ENCODE assay signal across 17 cellular contexts in the genomic region with DNA sequence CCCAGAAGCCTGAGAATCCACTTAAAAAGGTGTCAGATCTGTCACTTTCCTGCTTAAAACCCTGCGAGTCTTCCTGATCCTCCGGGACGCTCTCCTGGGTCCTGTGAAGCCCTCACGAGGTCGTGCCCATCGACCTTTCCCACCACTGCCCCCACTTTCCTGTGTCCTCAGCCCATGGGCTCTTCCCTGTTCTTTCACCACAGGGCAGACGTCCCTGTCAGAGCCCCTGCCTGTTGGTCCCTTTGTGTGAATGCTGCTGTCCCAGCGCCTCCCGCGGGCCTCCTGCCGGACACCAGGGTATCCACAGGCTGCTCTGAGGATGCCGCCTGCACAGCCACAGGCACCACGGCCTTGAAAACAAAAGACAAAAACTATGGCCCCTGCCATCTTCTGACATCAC.
"Had no signal": no experiment of that assay in that cellular context is flagged by ENCODE, and none has a peak within 500 bp of the region (broad histone marks: within the 10 kb centered on the region; RNA-seq: fewer than 3 reads in every experiment).

No MANE protein-coding gene starts in this region.

- H3K4me3 Mint-ChIP-seq: activated naive CD8-positive, alpha-beta T cell treated with anti-CD3 and anti-CD28 coated beads for 36 hours had no signal

- H3K27ac Mint-ChIP-seq: activated naive CD8-positive, alpha-beta T cell treated with anti-CD3 and anti-CD28 coated beads for 36 hours had no signal

- H2AFZ ChIP-seq: parathyroid adenoma had no signal

- H3K27ac ChIP-seq: body of pancreas, colonic mucosa, parathyroid adenoma, tibial artery, uterus, VCaP had no signal

- H3K4me3 ChIP-seq: body of pancreas, colonic mucosa, tibial artery, uterus had no signal

- H3K9ac ChIP-seq: parathyroid adenoma had no signal

- H3K9me3 ChIP-seq: body of pancreas, colonic mucosa, tibial artery, uterus had no signal

- H3K36me3 ChIP-seq: colonic mucosa, tibial artery, uterus had no signal

- H3K27me3 ChIP-seq: colonic mucosa, uterus had no signal

- H3K36me3 Mint-ChIP-seq: activated naive CD8-positive, alpha-beta T cell treated with anti-CD3 and anti-CD28 coated beads for 36 hours had no signal

- H3K4me1 ChIP-seq: colonic mucosa, parathyroid adenoma, uterus had no signal

- H3K9me3 Mint-ChIP-seq: activated naive CD8-positive, alpha-beta T cell treated with anti-CD3 and anti-CD28 coated beads for 36 hours had no signal

- H3K79me2 ChIP-seq: parathyroid adenoma had no signal

- DNase-seq: activated CD4-positive, alpha-beta T cell treated with anti-CD3 and anti-CD28 coated beads for 4 hours; activated CD8-positive, alpha-beta memory T cell treated with anti-CD3 and anti-CD28 coated beads for 24 hours; activated gamma-delta T cell treated with Interleukin-2 at 50 U/mL for 16 hours; activated naive CD8-positive, alpha-beta T cell treated with anti-CD3 and anti-CD28 coated beads for 36 hours; amygdala; body of pancreas; colonic mucosa; foreskin fibroblast; hippocampal formation; midbrain; stimulated activated CD4-positive, alpha-beta T cell treated with anti-CD3 and anti-CD28 coated beads, Interleukin-4, amount 100 ng/mL, for 1 hour; stimulated activated naive CD4-positive, alpha-beta T cell; T-helper 1 cell; tibial artery; uterus had no signal

- H3K4me1 Mint-ChIP-seq: activated naive CD8-positive, alpha-beta T cell treated with anti-CD3 and anti-CD28 coated beads for 36 hours had no signal

- ATAC-seq: body of pancreas had no signal
